In genomic region chr7:137458399-137458798, GRCh38 we compare ENCODE assay signal across 2 cellular contexts.
TF ChIP-seq lines count a peak whose summit lies in the region.

No MANE protein-coding gene starts in this region.

TF ChIP-seq in GM23338, 12 proteins besides CTCF, POLR2A, EP300 and RAD21 (continued from another document):
- no peak for TF ChIP-seq REST (IDR thresholded peaks at IDR 0.05; ENCODE audit: unreplicated experiment)
- no peak for TF ChIP-seq EZH2 (IDR thresholded peaks at IDR 0.05; ENCODE audit: low read depth, unreplicated experiment)
- no peak for TF ChIP-seq STAT1 (IDR thresholded peaks at IDR 0.05; ENCODE audit: unreplicated experiment)
- TF ChIP-seq ZNF331 (CRISPR knock-in tag; IDR thresholded peaks at IDR 0.05; ENCODE audit: low read depth): no peak
- TF ChIP-seq CREB1 (CRISPR knock-in tag; IDR thresholded peaks at IDR 0.05; ENCODE audit: low read depth): no peak
- no peak for TF ChIP-seq NANOG (IDR thresholded peaks at IDR 0.05; ENCODE audit: borderline replicate concordance)
- no peak for TF ChIP-seq ETS1 (IDR thresholded peaks at IDR 0.05)
- TF ChIP-seq JUNB (IDR thresholded peaks at IDR 0.05; ENCODE audit: unreplicated experiment): no peak
- no peak for TF ChIP-seq ZNF114 (CRISPR knock-in tag; IDR thresholded peaks at IDR 0.05)
- no peak for TF ChIP-seq EZH2phosphoT487 (IDR thresholded peaks at IDR 0.05; ENCODE audit: unreplicated experiment)
- no peak for TF ChIP-seq ZNF462 (CRISPR knock-in tag; IDR thresholded peaks at IDR 0.05)

TF ChIP-seq in WTC11, 78 proteins besides CTCF, POLR2A, EP300 and RAD21 (continued from another document):
- TF ChIP-seq AR (CRISPR knock-in tag; IDR thresholded peaks at IDR 0.05): no peak
- no peak for TF ChIP-seq ZNF121 (CRISPR knock-in tag; IDR thresholded peaks at IDR 0.05)
- no peak for TF ChIP-seq NR3C1 (CRISPR knock-in tag; conservative IDR thresholded peaks at IDR 0.05; ENCODE audit: low read depth)
- TF ChIP-seq ZNF532 (CRISPR knock-in tag; IDR thresholded peaks at IDR 0.05; ENCODE audit: borderline replicate concordance): no peak
- no peak for TF ChIP-seq ERG (CRISPR knock-in tag; IDR thresholded peaks at IDR 0.05)
- TF ChIP-seq IRF1 (CRISPR knock-in tag; IDR thresholded peaks at IDR 0.05): no peak
- TF ChIP-seq STAT6 (CRISPR knock-in tag; conservative IDR thresholded peaks at IDR 0.05; ENCODE audit: low read depth): no peak
